ENCODE assay signal across 23 cellular contexts in the genomic region with DNA sequence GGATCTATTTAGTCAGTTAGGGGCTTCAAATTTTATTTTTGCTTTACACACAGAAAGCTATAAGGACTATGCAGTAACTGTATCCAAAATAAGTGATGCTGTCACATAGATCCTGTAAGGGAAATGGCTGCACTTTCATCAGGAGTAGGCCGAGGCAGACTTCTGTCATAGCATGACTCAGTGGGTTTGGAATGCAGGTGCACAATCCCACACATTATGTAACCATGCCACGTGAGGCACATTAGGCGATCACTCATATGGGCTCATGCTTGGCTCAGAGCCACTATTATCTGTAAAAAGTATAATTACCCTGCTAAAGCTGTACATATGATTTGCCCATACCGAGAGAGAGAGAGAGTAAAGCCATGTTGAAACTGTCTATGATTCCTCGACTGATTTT.
DNase-seq lines count a peak whose midpoint lies in the region; TF ChIP-seq lines count a peak whose summit lies in the region.
"Had no signal": no experiment of that assay in that cellular context is flagged by ENCODE, and none has a peak within 500 bp of the region (broad histone marks: within the 10 kb centered on the region; RNA-seq: fewer than 3 reads in every experiment).

No MANE protein-coding gene starts in this region.

- DNase-seq in HS-27A (ENCODE audit: low read depth) (peak; percentile 0), RKO (ENCODE audit: low spot score) (peak; percentile 80), epithelial cell of proximal tubule (ENCODE audit: low read depth) (peak; percentile 12), renal cortical epithelial cell (ENCODE audit: low read depth) (peak; percentile 29), colonic mucosa (no peak), amygdala (lab: John Stamatoyannopoulos, UW) (no peak), 8988T (no peak)
- DNase-seq: activated CD8-positive, alpha-beta memory T cell treated with anti-CD3 and anti-CD28 coated beads for 24 hours; activated naive CD4-positive, alpha-beta T cell treated with Interleukin-2 at 50 U/mL for 16 hours; activated T-cell treated with anti-CD3 and anti-CD28 coated beads, Interleukin-2, amount 50 U/mL, for 4 hours; amniotic stem cell; caudate nucleus; DND-41; erythroblast; foreskin melanocyte; hippocampal formation; kidney; NCI-H69; SHP77 treated with DMSO at 0.1 percent for 48 hours; T-cell had no signal

- no peaks in the 10 kb centered on the region for H3K27me3 ChIP-seq in colonic mucosa
- H3K27me3 ChIP-seq: suprapubic skin, vagina had no signal

- H3K9me3 ChIP-seq in colonic mucosa, result no peaks in the 10 kb centered on the region
- H3K9me3 ChIP-seq: suprapubic skin, vagina had no signal

- intact Hi-C loops in colonic mucosa (cut with DNase I), result no loop called here

- H3K36me3 ChIP-seq in colonic mucosa, result no peaks in the 10 kb centered on the region
- H3K36me3 ChIP-seq: suprapubic skin, vagina had no signal

- H3K9ac ChIP-seq in colonic mucosa (ENCODE audit: low read depth in 2 of 2, low read length in 2 of 2), result no peak overlapping the region

- H3K4me3 ChIP-seq in epithelial cell of proximal tubule (ENCODE audit: low read depth, low read length), result no peak overlapping the region
- H3K4me3 ChIP-seq in colonic mucosa, result no peak overlapping the region
- H3K4me3 ChIP-seq: smooth muscle cell, suprapubic skin, vagina had no signal

- no peak for TF ChIP-seq CTCF in epithelial cell of proximal tubule (conservative IDR thresholded peaks at IDR 0.05; ENCODE audit: low read depth, low read length)
- no peak for TF ChIP-seq CTCF in colonic mucosa (IDR thresholded peaks at IDR 0.05)

- H3K4me1 ChIP-seq in colonic mucosa, result no peaks in the 10 kb centered on the region
- H3K4me1 ChIP-seq: suprapubic skin, vagina had no signal

- H3K27ac ChIP-seq in colonic mucosa, result no peak overlapping the region
- H3K27ac ChIP-seq: suprapubic skin, vagina had no signal

Comparison
In these comparisons a context has a peak if more than half of its experiments do, and no peak if none do; other contexts are left out.
1. DNase-seq: peak in HS-27A (single experiment), RKO (single experiment), epithelial cell of proximal tubule (single experiment) and renal cortical epithelial cell (single experiment); none in colonic mucosa (single experiment), amygdala (0 of 56) and 8988T (single experiment).